22 cellular contexts compared by ENCODE assay signal in genomic region chr9:93292664-93293328, GRCh38.
DNase-seq lines count a peak whose midpoint lies in the region; ATAC-seq and TF ChIP-seq lines count a peak whose summit lies in the region.
"Had no signal": no experiment of that assay in that cellular context is flagged by ENCODE, and none has a peak within 500 bp of the region (broad histone marks: within the 10 kb centered on the region; RNA-seq: fewer than 3 reads in every experiment).

No MANE protein-coding gene starts in this region.

- POLR2A ChIA-PET in activated CD8-positive, alpha-beta T cell treated with anti-CD3 and anti-CD28 coated beads, Interleukin-2, amount 10 ng/mL, durations not matched to agents 7 days and 5 days (lab: Charles Lee) = no interaction called here

- CTCF ChIA-PET in activated CD8-positive, alpha-beta T cell treated with anti-CD3 and anti-CD28 coated beads, Interleukin-2, amount 10 ng/mL, durations not matched to agents 7 days and 5 days (lab: Charles Lee) = no interaction called here

- no peaks in the 10 kb centered on the region for H3K4me1 ChIP-seq in osteoblast (ENCODE audit: insufficient read depth, low read length)
- H3K4me1 ChIP-seq: Caco-2, HAP-1, SJSA1 had no signal

- no peak overlapping the region for H3K27ac ChIP-seq in osteoblast (ENCODE audit: low read depth, low read length)
- H3K27ac ChIP-seq: GM23248, Peyer's patch, SJSA1 had no signal

- H3K9me3 Mint-ChIP-seq in activated CD8-positive, alpha-beta T cell treated with anti-CD3 and anti-CD28 coated beads, Interleukin-2, amount 10 ng/mL, durations not matched to agents 7 days and 5 days (ENCODE audit: insufficient read depth) = no peaks in the 10 kb centered on the region
- H3K9me3 Mint-ChIP-seq: CD4-positive, alpha-beta memory T cell; IgD-negative memory B cell had no signal

- ATAC-seq in left colon (no peak), HG02763 (IDR thresholded peaks at IDR 0.05; ENCODE audit: unreplicated experiment) (no peak)
- ATAC-seq in activated CD8-positive, alpha-beta T cell treated with anti-CD3 and anti-CD28 coated beads, Interleukin-2, amount 10 ng/mL, durations not matched to agents 7 days and 5 days = no peak

- H3K27me3 ChIP-seq in osteoblast (ENCODE audit: insufficient read depth, low read length) = no peaks in the 10 kb centered on the region
- H3K27me3 ChIP-seq: Peyer's patch had no signal

- H3K4me3 Mint-ChIP-seq in activated CD8-positive, alpha-beta T cell treated with anti-CD3 and anti-CD28 coated beads, Interleukin-2, amount 10 ng/mL, durations not matched to agents 7 days and 5 days = no peak overlapping the region
- H3K4me3 Mint-ChIP-seq: IgD-negative memory B cell had no signal

- intact Hi-C loops in left colon (cut with DNase I, micrococcal nuclease) = no loop called here

- H3K4me1 Mint-ChIP-seq in activated CD8-positive, alpha-beta T cell treated with anti-CD3 and anti-CD28 coated beads, Interleukin-2, amount 10 ng/mL, durations not matched to agents 7 days and 5 days (ENCODE audit: low read depth) = peaks cover 7% of the 10 kb centered on the region

- H3K4me3 ChIP-seq in osteoblast (ENCODE audit: insufficient read depth, low read length) = no peak overlapping the region
- H3K4me3 ChIP-seq: GM23248, HAP-1, Peyer's patch, SJSA1 had no signal

- no peaks in the 10 kb centered on the region for H4K20me1 ChIP-seq in osteoblast (ENCODE audit: insufficient read depth, low read length)

- H3K27ac Mint-ChIP-seq in activated CD8-positive, alpha-beta T cell treated with anti-CD3 and anti-CD28 coated beads, Interleukin-2, amount 10 ng/mL, durations not matched to agents 7 days and 5 days = no peak overlapping the region
- H3K27ac Mint-ChIP-seq: IgD-negative memory B cell had no signal

- no peaks in the 10 kb centered on the region for H3K27me3 Mint-ChIP-seq in activated CD8-positive, alpha-beta T cell treated with anti-CD3 and anti-CD28 coated beads, Interleukin-2, amount 10 ng/mL, durations not matched to agents 7 days and 5 days (ENCODE audit: low read depth)

- H3K4me2 ChIP-seq in osteoblast (ENCODE audit: insufficient read depth, low read length) = no peak overlapping the region

- DNase-seq in D341Med (ENCODE audit: low spot score) (peak; percentile 24), GM20000 (ENCODE audit: low spot score) (peak; percentile 15), iPS-NIHi11 (ENCODE audit: low spot score) (peak; percentile 11), osteoblast (ENCODE audit: insufficient read length, low spot score, missing footprints) (peak; percentile 46), left colon (no peak)
- no peak for DNase-seq in activated CD8-positive, alpha-beta T cell treated with anti-CD3 and anti-CD28 coated beads, Interleukin-2, amount 10 ng/mL, durations not matched to agents 7 days and 5 days
- DNase-seq: Caco-2; CD4-positive, alpha-beta memory T cell; DMS153; GF-D8; GM23248; NCI-H1105; NCI-H146; NCI-H2029; NCI-H2227 treated with DMSO at 0.1 percent for 48 hours; NCI-H510A treated with DMSO at 0.1 percent for 48 hours; NCI-H748 treated with DMSO at 0.1 percent for 48 hours; Peyer's patch had no signal

- no peak overlapping the region for H2AFZ ChIP-seq in osteoblast (ENCODE audit: low read length)
- H2AFZ ChIP-seq: GM23248 had no signal

- TF ChIP-seq CTCF in GM20000 (IDR thresholded peaks at IDR 0.05; ENCODE audit: extremely low read depth, missing control alignments) (no peak), osteoblast (IDR thresholded peaks at IDR 0.05; ENCODE audit: extremely low read depth, low read depth, low read length) (no peak)

- H3K79me2 ChIP-seq in osteoblast (ENCODE audit: insufficient read depth, low read length) = no peaks in the 10 kb centered on the region

- no peaks in the 10 kb centered on the region for H3K9me3 ChIP-seq in osteoblast (ENCODE audit: low read depth, low read length)
- H3K9me3 ChIP-seq: Caco-2, HAP-1, Peyer's patch, SJSA1 had no signal

- H3K36me3 ChIP-seq in osteoblast (ENCODE audit: insufficient read depth, low read length) = no peaks in the 10 kb centered on the region
- H3K36me3 ChIP-seq: HAP-1, SJSA1 had no signal

- H3K36me3 Mint-ChIP-seq in activated CD8-positive, alpha-beta T cell treated with anti-CD3 and anti-CD28 coated beads, Interleukin-2, amount 10 ng/mL, durations not matched to agents 7 days and 5 days (ENCODE audit: low read depth) = no peaks in the 10 kb centered on the region
- H3K36me3 Mint-ChIP-seq: CD4-positive, alpha-beta memory T cell; IgD-negative memory B cell had no signal

Comparison
In these comparisons a context has a peak if more than half of its experiments do, and no peak if none do; other contexts are left out.
1. DNase-seq: peak in D341Med (single experiment), GM20000 (single experiment), iPS-NIHi11 (single experiment) and osteoblast (single experiment); none in left colon (0 of 2) and activated CD8-positive, alpha-beta T cell treated with anti-CD3 and anti-CD28 coated beads, Interleukin-2, amount 10 ng/mL, durations not matched to agents 7 days and 5 days (single experiment).